In the genomic region with DNA sequence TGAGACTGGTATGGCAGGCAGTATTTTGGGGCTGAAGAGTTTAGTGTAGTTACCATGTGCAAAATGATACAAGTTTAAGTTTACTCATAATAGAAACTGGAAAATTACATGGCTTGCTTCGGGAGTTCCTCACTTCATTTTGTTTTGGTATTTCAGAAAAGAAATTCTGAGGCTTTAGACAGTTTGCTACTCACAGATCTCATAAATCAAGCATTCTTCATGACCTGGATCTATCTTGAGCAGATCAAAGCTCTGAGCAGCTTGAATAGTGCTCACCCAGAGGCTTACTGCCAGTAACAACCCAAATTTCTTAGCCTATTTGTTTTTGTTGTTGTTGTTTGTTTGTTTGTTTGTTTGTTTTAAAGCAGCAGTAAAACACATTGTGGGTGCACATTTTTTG, we compare ENCODE assay signal across 22 cellular contexts. TPM values are rescaled to one million over a fixed set of nuclear protein-coding genes. Genes with fewer than 3 reads are reported as not detected.
A peak's percentile ranks its signal among the peaks of the same experiment; 100 is the strongest.
DNase-seq lines count a peak whose midpoint lies in the region; ATAC-seq, FAIRE-seq and TF ChIP-seq lines count a peak whose summit lies in the region.
"Had no signal": no experiment of that assay in that cellular context is flagged by ENCODE, and none has a peak within 500 bp of the region (broad histone marks: within the 10 kb centered on the region; RNA-seq: fewer than 3 reads in every experiment).

No MANE protein-coding gene starts in this region.

- TF ChIP-seq RAD21 in K562 (CRISPR knock-in tag; conservative IDR thresholded peaks at IDR 0.05 in 1 of 2, IDR thresholded peaks at IDR 0.05 in 1 of 2) = no peak

- peak overlapping the region; percentile 28 for H3K27ac Mint-ChIP-seq in nephron progenitor cell
- H3K27ac Mint-ChIP-seq: CD4-positive, alpha-beta T cell; IgD-negative memory B cell had no signal

- intact Hi-C loops in A673 (cut with micrococcal nuclease; ENCODE audit: unreplicated experiment) (no loop called here), K562 (cut with micrococcal nuclease) (no loop called here)

- FAIRE-seq in K562 (lab: Jason Lieb, UNC) = no peak

- no peak overlapping the region for H3K4me3 Mint-ChIP-seq in nephron progenitor cell
- H3K4me3 Mint-ChIP-seq: CD4-positive, alpha-beta T cell; IgD-negative memory B cell had no signal

- CTCF ChIA-PET in A673 (lab: Charles Lee) = no interaction called here
- CTCF ChIA-PET in K562 (lab: Yijun Ruan, JAX; ENCODE audit: low intra/inter-chr PET ratio) = no interaction called here

- H4K20me1 ChIP-seq in K562 (replicated peaks; ENCODE audit: control insufficient read depth, insufficient read depth, low read length) = no peaks in the 10 kb centered on the region

- H3K27me3 ChIP-seq in A673 (replicated peaks; ENCODE audit: insufficient read depth, low read depth, low read length, poor library complexity) (no peaks in the 10 kb centered on the region), HUES64 (ENCODE audit: insufficient read depth, low read length) (no peaks in the 10 kb centered on the region), K562 (ENCODE audit: control insufficient read depth in 2 of 2, insufficient read depth in 2 of 2, low read length in 2 of 2) (no peaks in the 10 kb centered on the region)
- H3K27me3 ChIP-seq: BLaER1, Peyer's patch had no signal

- H3K4me2 ChIP-seq in K562 (ENCODE audit: insufficient read depth, low read length) = no peak overlapping the region
- H3K4me2 ChIP-seq: BLaER1 had no signal

- no peaks in the 10 kb centered on the region for H3K9me1 ChIP-seq in K562 (ENCODE audit: control insufficient read depth, insufficient read depth, low read length)

- peaks cover 40% of the 10 kb centered on the region for H3K36me3 Mint-ChIP-seq in nephron progenitor cell (ENCODE audit: low read depth)

- no TSS peak for BruUV-seq in A673 (replicated peaks; lab: Mats Ljungman, UMichigan)
- BruUV-seq in K562 (replicated peaks; lab: Mats Ljungman, UMichigan) = no TSS peak

- H3K36me3 ChIP-seq in A673 (ENCODE audit: insufficient read depth, low read length, poor library complexity, severe bottlenecking) (peaks cover 4% of the 10 kb centered on the region), HUES64 (ENCODE audit: insufficient read depth, low read length) (no peaks in the 10 kb centered on the region), K562 (ENCODE audit: control insufficient read depth, insufficient read depth, low read length) (no peaks in the 10 kb centered on the region)
- H3K36me3 ChIP-seq: Peyer's patch had no signal

- H3K9me3 ChIP-seq in A673 (ENCODE audit: low read depth, low read length, poor library complexity, severe bottlenecking) (no peaks in the 10 kb centered on the region), HUES64 (ENCODE audit: insufficient read depth, low read depth, low read length) (no peaks in the 10 kb centered on the region), K562 (replicated peaks; ENCODE audit: control insufficient read depth, insufficient read depth, low read depth, low read length) (no peaks in the 10 kb centered on the region)
- H3K9me3 ChIP-seq: Peyer's patch had no signal

- peaks cover 42% of the 10 kb centered on the region for H3K4me1 ChIP-seq in A673 (ENCODE audit: insufficient read depth, low read length, poor library complexity, severe bottlenecking)
- H3K4me1 ChIP-seq in HUES64 (ENCODE audit: insufficient read depth, low read length) = peaks cover 41% of the 10 kb centered on the region
- H3K4me1 ChIP-seq in K562 (replicated peaks in 1 of 2; ENCODE audit: control insufficient read depth in 2 of 2, insufficient read depth in 2 of 2, low read length in 2 of 2) = peaks cover 19 to 57% of the 10 kb centered on the region in 2 experiments
- H3K4me1 ChIP-seq: BLaER1, Peyer's patch had no signal

- WGBS in HUES64 = 100% methylated on average over 1 of the region's 1 CpG
- WGBS in K562 (ENCODE audit: insufficient coverage, low coverage, missing lambda C conversion rate) = 67% methylated on average over 1 of the region's 1 CpG

- TF ChIP-seq EP300 in K562 (IDR thresholded peaks at IDR 0.05; ENCODE audit: low read length) = peak; percentile 7; the same call in 1 of the 2 replicates

- H3K9me3 Mint-ChIP-seq in nephron progenitor cell = no peaks in the 10 kb centered on the region
- H3K9me3 Mint-ChIP-seq: CD4-positive, alpha-beta T cell had no signal

- H3K79me2 ChIP-seq in K562 (ENCODE audit: control insufficient read depth, insufficient read depth, low read length) = peaks cover 63% of the 10 kb centered on the region

- H3K27ac ChIP-seq in A673 (ENCODE audit: low read depth, low read length, poor library complexity, severe bottlenecking) (peak overlapping the region; percentile 51), HUES64 (ENCODE audit: low read depth, low read length) (peak overlapping the region; percentile 31; the same call in 1 of the 2 replicates), K562 (ENCODE audit: extremely low read depth, low read depth, low read length) (peak overlapping the region; percentile 40; the same call in 1 of the 3 replicates)
- H3K27ac ChIP-seq: BLaER1, Peyer's patch had no signal

- H3K27me3 Mint-ChIP-seq in nephron progenitor cell (ENCODE audit: low read depth, poor library complexity) = no peaks in the 10 kb centered on the region
- H3K27me3 Mint-ChIP-seq: CD4-positive, alpha-beta T cell had no signal

- ATAC-seq in K562 (no peak), GM18861 (IDR thresholded peaks at IDR 0.05; ENCODE audit: unreplicated experiment) (no peak)

- H3K4me3 ChIP-seq in A673 (ENCODE audit: low read depth, low read length, poor library complexity, severe bottlenecking) (no peak overlapping the region), HUES64 (ENCODE audit: low read length) (no peak overlapping the region), K562 (no peak overlapping the region)
- H3K4me3 ChIP-seq: BLaER1, Peyer's patch had no signal

- POLR2A ChIA-PET in A673 (lab: Charles Lee; ENCODE audit: low non-redundant PET) = interaction anchor here (0.7 kb wide), 1 partner anchor 53 kb away, joined by 3 read pairs; no protein-coding TSS in a partner anchor
- POLR2A ChIA-PET in K562 (lab: Yijun Ruan, JAX) = interaction anchor here (2.4 kb wide), 1 partner anchor 12 kb away, joined by 8 read pairs; no protein-coding TSS in a partner anchor

- no peak for TF ChIP-seq POLR2A in K562 (conservative IDR thresholded peaks at IDR 0.05)

- in situ Hi-C loops in K562 (cut with MboI) = no loop called here

- TF ChIP-seq CTCF in A673 (conservative IDR thresholded peaks at IDR 0.05; ENCODE audit: low read depth, low read length) (no peak), K562 (IDR thresholded peaks at IDR 0.05 in 2 of 3, conservative IDR thresholded peaks at IDR 0.05 in 1 of 3; ENCODE audit: insufficient read depth in 2 of 3, low read depth in 1 of 3, low read length in 3 of 3) (no peak), nephron progenitor cell (IDR thresholded peaks at IDR 0.05) (no peak)

- no peak for DNase-seq in A673 (ENCODE audit: low spot score)
- DNase-seq in K562 (ENCODE audit: extremely low read depth in 1 of 4, low spot score in 3 of 4) = no peak
- DNase-seq in nephron progenitor cell = no peak
- DNase-seq in activated CD4-positive, alpha-beta T cell treated with anti-CD3 and anti-CD28 coated beads, Interleukin-2, amount 50 U/mL, for 48 hours = no peak
- DNase-seq in NCI-H748 treated with DMSO at 0.1 percent for 48 hours (lab: John Stamatoyannopoulos, UW) = no peak
- DNase-seq in hepatic stellate cell (ENCODE audit: low spot score) = no peak
- DNase-seq: 8988T; CD4-positive, alpha-beta T cell; DMS53; H7; NCI-H1048; NCI-H1417; NCI-H1694; NCI-H2081; NCI-H2227 treated with DMSO at 0.1 percent for 48 hours; NCI-H526 treated with DMSO at 0.1 percent for 48 hours; Peyer's patch; SHP77 treated with DMSO at 0.1 percent for 48 hours had no signal

- H3K9ac ChIP-seq in HUES64 (ENCODE audit: low read depth, low read length) = no peak overlapping the region
- H3K9ac ChIP-seq in K562 (ENCODE audit: insufficient read depth in 1 of 2, low read depth in 2 of 2, low read length in 2 of 2) = no peak overlapping the region
- H3K9ac ChIP-seq: BLaER1 had no signal

- H3K4me1 Mint-ChIP-seq in nephron progenitor cell = peaks cover 18% of the 10 kb centered on the region

- H2AFZ ChIP-seq in K562 (ENCODE audit: low read depth, low read length) = no peak overlapping the region

TF ChIP-seq in K562, 482 proteins besides CTCF, POLR2A, EP300 and RAD21 (continues in another document):
- no peak for TF ChIP-seq ELF4 (CRISPR knock-in tag; IDR thresholded peaks at IDR 0.05)

RNA-seq across cellular contexts. Expression of a gene that starts 56.3 kb away (rescaled TPM):
- total RNA-seq in A673 (2021) (28.6 and 30.7 TPM in 2 replicates), K562 (2014; rRNA removed) (5.8 and 5.9 TPM in 2 replicates), K562 (2014; rRNA removed; fragmentation: Illumina TruSeq; extraction: Trizol) (10.2 and 10.8 TPM in 2 replicates), K562 (2015; rRNA removed; fragmentation: Illumina TruSeq; extraction: Trizol) (10.1 TPM in 2 replicates), K562 (2021) (14.4 and 16.0 TPM in 2 replicates)
- 18.6 TPM for polyA plus RNA-seq in HUES64 (2013, experiment 1 of 2)
- 24.1 TPM for polyA plus RNA-seq in HUES64 (2013, experiment 2 of 2)
- 49.8 and 66.2 TPM in 2 replicates for total RNA-seq in K562 (2011; cell fraction: chromatin; rRNA removed; ENCODE audit: low replicate concordance)
- total RNA-seq in K562 (2011; cell fraction: nucleolus; rRNA removed) = 22.5 and 29.5 TPM in 2 replicates
- 30.6 and 35.2 TPM in 2 replicates for total RNA-seq in K562 (2011; cell fraction: nucleoplasm; rRNA removed)
- polyA plus RNA-seq in K562 (2011; rRNA removed) (10.5 and 13.2 TPM in 2 replicates), K562 (2014; fragmentation: Illumina TruSeq; extraction: Trizol) (11.6 and 12.8 TPM in 2 replicates), K562 (2014; fragmentation: Nextera tagmentation; extraction: Ambion mirVana) (1 to 10 TPM; 1.1 to 2.6 TPM), K562 (2014; rRNA removed) (5.2 and 5.9 TPM in 2 replicates)
- polyA plus RNA-seq in K562 (2011; cell fraction: cytosol; rRNA removed) = 8.3 and 14.3 TPM in 2 replicates
- polyA plus RNA-seq in K562 (2011; cell fraction: nucleus; rRNA removed) = 17.4 and 19.9 TPM in 2 replicates
- 5.3 and 6.2 TPM in 2 replicates for polyA plus RNA-seq in K562 (2012)
- 52.8 and 56.9 TPM in 2 replicates for polyA minus RNA-seq in K562 (2011; rRNA and poly(A)+ RNA removed)
- 33.8 and 39.5 TPM in 2 replicates for polyA minus RNA-seq in K562 (2011; cell fraction: cytosol; rRNA and poly(A)+ RNA removed)
- polyA minus RNA-seq in K562 (2011; cell fraction: nucleus; rRNA and poly(A)+ RNA removed) = 24.6 and 45.3 TPM in 2 replicates
